In genomic region chr22:23085351-23085671, GRCh38 we compare ENCODE assay signal across 35 cellular contexts. TPM values are rescaled to one million over a fixed set of nuclear protein-coding genes. Genes with fewer than 3 reads are reported as not detected.
"Had no signal": no experiment of that assay in that cellular context is flagged by ENCODE, and none has a peak within 500 bp of the region (broad histone marks: within the 10 kb centered on the region; RNA-seq: fewer than 3 reads in every experiment).

No MANE protein-coding gene starts in this region.

- H3K4me1 Mint-ChIP-seq: activated CD4-positive, alpha-beta T cell treated with anti-CD3 and anti-CD28 coated beads, Interleukin-2, amount 10 ng/mL, durations not matched to agents 24 days and 14 days; activated naive CD4-positive, alpha-beta T cell treated with anti-CD3 and anti-CD28 coated beads, Interleukin-2, amount 50 U/mL, for 24 hours had no signal

- H3K4me1 ChIP-seq: body of pancreas had no signal

- H3K27ac Mint-ChIP-seq: activated B cell treated with CpG ODN at 0.5 μM for 24 hours; activated CD4-positive, alpha-beta memory T cell treated with anti-CD3 and anti-CD28 coated beads for 36 hours; activated CD4-positive, alpha-beta T cell treated with anti-CD3 and anti-CD28 coated beads for 36 hours; activated CD4-positive, alpha-beta T cell treated with anti-CD3 and anti-CD28 coated beads, Interleukin-2, amount 10 ng/mL, durations not matched to agents 24 days and 14 days; activated CD8-positive, alpha-beta memory T cell treated with anti-CD3 and anti-CD28 coated beads, Interleukin-2, amount 10 ng/mL, durations not matched to agents 7 days and 5 days; activated CD8-positive, alpha-beta T cell treated with anti-CD3 and anti-CD28 coated beads, Interleukin-2, amount 10 ng/mL, durations not matched to agents 7 days and 5 days; activated naive CD4-positive, alpha-beta T cell treated with anti-CD3 and anti-CD28 coated beads for 36 hours; activated naive CD4-positive, alpha-beta T cell treated with anti-CD3 and anti-CD28 coated beads, Interleukin-2, amount 50 U/mL, for 24 hours; activated naive CD8-positive, alpha-beta T cell treated with anti-CD3 and anti-CD28 coated beads for 36 hours; activated naive CD8-positive, alpha-beta T cell treated with anti-CD3 and anti-CD28 coated beads, Interleukin-2, amount 50 U/mL, for 24 hours; activated T-helper 1 cell treated with anti-CD3 and anti-CD28 coated beads, Interleukin-12 subunit alpha, Interleukin-12 subunit beta, Interleukin-2, Interleukin-4 antibody, amounts not matched to agents 30 ng/mL and 10 ng/mL and 1 ng/mL, durations not matched to agents 14 hours and 24 hours and 36 hours; activated T-helper 2 cell treated with anti-CD3 and anti-CD28 coated beads, Interferon-gamma antibody, Interleukin-2, Interleukin-4, amounts not matched to agents 10 μg/mL and 5 μg/mL and 100 μg/mL, durations not matched to agents 14 hours and 24 hours and 36 hours; effector memory CD8-positive, alpha-beta T cell had no signal

- H3K4me3 Mint-ChIP-seq: activated B cell treated with CpG ODN at 0.5 μM for 24 hours; activated CD4-positive, alpha-beta memory T cell treated with anti-CD3 and anti-CD28 coated beads for 36 hours; activated CD4-positive, alpha-beta T cell treated with anti-CD3 and anti-CD28 coated beads for 36 hours; activated CD4-positive, alpha-beta T cell treated with anti-CD3 and anti-CD28 coated beads, Interleukin-2, amount 10 ng/mL, durations not matched to agents 24 days and 14 days; activated CD8-positive, alpha-beta memory T cell treated with anti-CD3 and anti-CD28 coated beads, Interleukin-2, amount 10 ng/mL, durations not matched to agents 7 days and 5 days; activated CD8-positive, alpha-beta T cell treated with anti-CD3 and anti-CD28 coated beads, Interleukin-2, amount 10 ng/mL, durations not matched to agents 7 days and 5 days; activated naive CD4-positive, alpha-beta T cell treated with anti-CD3 and anti-CD28 coated beads for 36 hours; activated naive CD4-positive, alpha-beta T cell treated with anti-CD3 and anti-CD28 coated beads, Interleukin-2, amount 50 U/mL, for 24 hours; activated naive CD8-positive, alpha-beta T cell treated with anti-CD3 and anti-CD28 coated beads for 36 hours; activated naive CD8-positive, alpha-beta T cell treated with anti-CD3 and anti-CD28 coated beads, Interleukin-2, amount 50 U/mL, for 24 hours; activated T-helper 1 cell treated with anti-CD3 and anti-CD28 coated beads, Interleukin-12 subunit alpha, Interleukin-12 subunit beta, Interleukin-2, Interleukin-4 antibody, amounts not matched to agents 30 ng/mL and 10 ng/mL and 1 ng/mL, durations not matched to agents 14 hours and 24 hours and 36 hours; effector memory CD8-positive, alpha-beta T cell had no signal

- H3K27ac ChIP-seq: adrenal gland, body of pancreas, esophagus muscularis mucosa, gastroesophageal sphincter had no signal

- ATAC-seq: activated CD4-positive, alpha-beta T cell treated with anti-CD3 and anti-CD28 coated beads for 36 hours; activated CD8-positive, alpha-beta memory T cell treated with anti-CD3 and anti-CD28 coated beads, Interleukin-2, amount 10 ng/mL, durations not matched to agents 7 days and 5 days; activated CD8-positive, alpha-beta T cell treated with anti-CD3 and anti-CD28 coated beads, Interleukin-2, amount 10 ng/mL, durations not matched to agents 7 days and 5 days; activated naive CD8-positive, alpha-beta T cell treated with anti-CD3 and anti-CD28 coated beads, Interleukin-2, amount 50 U/mL, for 24 hours; body of pancreas; effector memory CD8-positive, alpha-beta T cell; gastroesophageal sphincter had no signal

- H3K36me3 Mint-ChIP-seq: activated CD4-positive, alpha-beta memory T cell treated with anti-CD3 and anti-CD28 coated beads for 36 hours; activated CD8-positive, alpha-beta memory T cell treated with anti-CD3 and anti-CD28 coated beads, Interleukin-2, amount 10 ng/mL, durations not matched to agents 7 days and 5 days; activated naive CD4-positive, alpha-beta T cell treated with anti-CD3 and anti-CD28 coated beads, Interleukin-2, amount 50 U/mL, for 24 hours; activated naive CD8-positive, alpha-beta T cell treated with anti-CD3 and anti-CD28 coated beads for 36 hours had no signal

- H3K27me3 ChIP-seq: adrenal gland, body of pancreas, esophagus muscularis mucosa, gastroesophageal sphincter had no signal

- H3K9me3 Mint-ChIP-seq: activated B cell treated with CpG ODN at 0.5 μM for 24 hours; activated CD4-positive, alpha-beta memory T cell treated with anti-CD3 and anti-CD28 coated beads for 36 hours; activated CD4-positive, alpha-beta T cell treated with anti-CD3 and anti-CD28 coated beads, Interleukin-2, amount 10 ng/mL, durations not matched to agents 24 days and 14 days; activated naive CD4-positive, alpha-beta T cell treated with anti-CD3 and anti-CD28 coated beads for 36 hours; activated naive CD4-positive, alpha-beta T cell treated with anti-CD3 and anti-CD28 coated beads, Interleukin-2, amount 50 U/mL, for 24 hours; activated naive CD8-positive, alpha-beta T cell treated with anti-CD3 and anti-CD28 coated beads for 36 hours; activated naive CD8-positive, alpha-beta T cell treated with anti-CD3 and anti-CD28 coated beads, Interleukin-2, amount 50 U/mL, for 24 hours; activated T-helper 1 cell treated with anti-CD3 and anti-CD28 coated beads, Interleukin-12 subunit alpha, Interleukin-12 subunit beta, Interleukin-2, Interleukin-4 antibody, amounts not matched to agents 30 ng/mL and 10 ng/mL and 1 ng/mL, durations not matched to agents 14 hours and 24 hours and 36 hours; activated T-helper 2 cell treated with anti-CD3 and anti-CD28 coated beads, Interferon-gamma antibody, Interleukin-2, Interleukin-4, amounts not matched to agents 10 μg/mL and 5 μg/mL and 100 μg/mL, durations not matched to agents 14 hours and 24 hours and 36 hours; effector memory CD8-positive, alpha-beta T cell had no signal

- H3K27me3 Mint-ChIP-seq: activated B cell treated with CpG ODN at 0.5 μM for 24 hours; activated CD4-positive, alpha-beta memory T cell treated with anti-CD3 and anti-CD28 coated beads for 36 hours; activated CD4-positive, alpha-beta T cell treated with anti-CD3 and anti-CD28 coated beads for 36 hours; activated naive CD4-positive, alpha-beta T cell treated with anti-CD3 and anti-CD28 coated beads, Interleukin-2, amount 50 U/mL, for 24 hours; activated naive CD8-positive, alpha-beta T cell treated with anti-CD3 and anti-CD28 coated beads for 36 hours had no signal

- H3K36me3 ChIP-seq: adrenal gland, esophagus muscularis mucosa, gastroesophageal sphincter had no signal

- DNase-seq: activated B cell treated with CpG ODN at 0.5 μM for 24 hours; activated CD4-positive, alpha-beta memory T cell treated with anti-CD3 and anti-CD28 coated beads for 36 hours; activated CD4-positive, alpha-beta T cell treated with anti-CD3 and anti-CD28 coated beads for 36 hours; activated CD4-positive, alpha-beta T cell treated with anti-CD3 and anti-CD28 coated beads, Interleukin-2, amount 10 ng/mL, durations not matched to agents 24 days and 14 days; activated CD4-positive, CD25-positive, alpha-beta regulatory T cell treated with anti-CD3 and anti-CD28 coated beads, Interleukin-2, amount 50 U/mL, for 72 hours; activated CD8-positive, alpha-beta memory T cell treated with anti-CD3 and anti-CD28 coated beads, Interleukin-2, amount 10 ng/mL, durations not matched to agents 7 days and 5 days; activated CD8-positive, alpha-beta memory T cell treated with anti-CD3 and anti-CD28 coated beads, Interleukin-2, amount 50 U/mL, for 4 hours; activated CD8-positive, alpha-beta T cell treated with anti-CD3 and anti-CD28 coated beads, Interleukin-2, amount 10 ng/mL, durations not matched to agents 7 days and 5 days; activated effector memory CD4-positive, alpha-beta T cell treated with anti-CD3 and anti-CD28 coated beads, Interleukin-2, amount 50 U/mL, for 16 hours; activated naive CD4-positive, alpha-beta T cell treated with anti-CD3 and anti-CD28 coated beads for 36 hours; activated naive CD8-positive, alpha-beta T cell treated with anti-CD3 and anti-CD28 coated beads for 36 hours; activated naive CD8-positive, alpha-beta T cell treated with anti-CD3 and anti-CD28 coated beads, Interleukin-2, amount 50 U/mL, for 24 hours; activated T-cell treated with anti-CD3 and anti-CD28 coated beads, Interleukin-2, amount 50 U/mL, for 1 hour; activated T-cell treated with anti-CD3 and anti-CD28 coated beads, Interleukin-2, amount 50 U/mL, for 48 hours; amygdala; aorta; body of pancreas; caudate nucleus; cortex of kidney; dermis blood vessel endothelial cell; effector CD4-positive, alpha-beta T cell; effector memory CD8-positive, alpha-beta T cell; erythroblast; foreskin melanocyte; T-helper 2 cell had no signal

- H3K9me3 ChIP-seq: adrenal gland, body of pancreas, esophagus muscularis mucosa, gastroesophageal sphincter had no signal

- H3K4me3 ChIP-seq: adrenal gland, body of pancreas, esophagus muscularis mucosa, gastroesophageal sphincter had no signal

RNA-seq across cellular contexts. Expression of gene RSPH14, which starts 56.5 kb away (rescaled TPM):
- total RNA-seq: activated B cell treated with CpG ODN at 0.5 μM for 24 hours; activated CD4-positive, alpha-beta T cell treated with anti-CD3 and anti-CD28 coated beads, Interleukin-2, amount 10 ng/mL, durations not matched to agents 24 days and 14 days; activated CD8-positive, alpha-beta memory T cell treated with anti-CD3 and anti-CD28 coated beads for 36 hours; activated CD8-positive, alpha-beta memory T cell treated with anti-CD3 and anti-CD28 coated beads, Interleukin-2, amount 10 ng/mL, durations not matched to agents 7 days and 5 days; activated T-helper 1 cell treated with anti-CD3 and anti-CD28 coated beads, Interleukin-12 subunit alpha, Interleukin-12 subunit beta, Interleukin-2, Interleukin-4 antibody, amounts not matched to agents 30 ng/mL and 10 ng/mL and 1 ng/mL, durations not matched to agents 14 hours and 24 hours and 36 hours; activated T-helper 2 cell treated with anti-CD3 and anti-CD28 coated beads, Interferon-gamma antibody, Interleukin-2, Interleukin-4, amounts not matched to agents 10 μg/mL and 5 μg/mL and 100 μg/mL, durations not matched to agents 14 hours and 24 hours and 36 hours; chondrocyte; glomerular endothelial cell; T-helper 1 cell treated with Interleukin-12 subunit alpha and Interleukin-12 subunit beta and Interleukin-4 antibody, amounts not matched to agents 30 ng/mL and 1 ng/mL, for 36 hours had no signal
- polyA plus RNA-seq: aorta had no signal

RNA-seq across cellular contexts. Expression of gene RAB36, which starts 60.0 kb away (rescaled TPM):
- total RNA-seq: activated CD4-positive, alpha-beta T cell treated with anti-CD3 and anti-CD28 coated beads, Interleukin-2, amount 10 ng/mL, durations not matched to agents 24 days and 14 days; activated naive CD4-positive, alpha-beta T cell treated with anti-CD3 and anti-CD28 coated beads for 36 hours; activated T-helper 2 cell treated with anti-CD3 and anti-CD28 coated beads, Interferon-gamma antibody, Interleukin-2, Interleukin-4, amounts not matched to agents 10 μg/mL and 5 μg/mL and 100 μg/mL, durations not matched to agents 14 hours and 24 hours and 36 hours; T-helper 1 cell treated with Interleukin-12 subunit alpha and Interleukin-12 subunit beta and Interleukin-4 antibody, amounts not matched to agents 30 ng/mL and 1 ng/mL, for 36 hours had no signal
